Comparison of ENCODE assay signal across 30 cellular contexts in genomic region chr2:25639696-25640095, GRCh38.
"Had no signal": no experiment of that assay in that cellular context is flagged by ENCODE, and none has a peak within 500 bp of the region (broad histone marks: within the 10 kb centered on the region; RNA-seq: fewer than 3 reads in every experiment).

No MANE protein-coding gene starts in this region.

- H3K4me1 ChIP-seq: Peyer's patch had no signal

- H3K27me3 Mint-ChIP-seq: activated CD4-positive, alpha-beta memory T cell treated with anti-CD3 and anti-CD28 coated beads for 36 hours; activated CD4-positive, alpha-beta T cell treated with anti-CD3 and anti-CD28 coated beads for 36 hours; activated CD4-positive, alpha-beta T cell treated with anti-CD3 and anti-CD28 coated beads, Interleukin-2, amount 10 ng/mL, durations not matched to agents 7 days and 5 days; activated naive CD8-positive, alpha-beta T cell treated with anti-CD3 and anti-CD28 coated beads for 36 hours had no signal

- H3K4me3 Mint-ChIP-seq: activated CD4-positive, alpha-beta memory T cell treated with anti-CD3 and anti-CD28 coated beads for 36 hours; activated CD4-positive, alpha-beta T cell treated with anti-CD3 and anti-CD28 coated beads for 36 hours; activated CD4-positive, alpha-beta T cell treated with anti-CD3 and anti-CD28 coated beads, Interleukin-2, amount 10 ng/mL, durations not matched to agents 7 days and 5 days; activated naive CD8-positive, alpha-beta T cell treated with anti-CD3 and anti-CD28 coated beads for 36 hours; activated T-cell treated with anti-CD3 and anti-CD28 coated beads, Interleukin-2, amount 50 U/mL, for 4 hours; T-helper 2 cell treated with Interferon-gamma antibody and Interleukin-4, amounts not matched to agents 5 μg/mL and 100 μg/mL, for 36 hours had no signal

- H3K27ac Mint-ChIP-seq: activated CD4-positive, alpha-beta memory T cell treated with anti-CD3 and anti-CD28 coated beads for 36 hours; activated CD4-positive, alpha-beta T cell treated with anti-CD3 and anti-CD28 coated beads for 36 hours; activated CD4-positive, alpha-beta T cell treated with anti-CD3 and anti-CD28 coated beads, Interleukin-2, amount 10 ng/mL, durations not matched to agents 7 days and 5 days; activated naive CD8-positive, alpha-beta T cell treated with anti-CD3 and anti-CD28 coated beads for 36 hours; T-helper 2 cell treated with Interferon-gamma antibody and Interleukin-4, amounts not matched to agents 5 μg/mL and 100 μg/mL, for 36 hours had no signal

- H3K36me3 ChIP-seq: brain microvascular endothelial cell, MG63, Peyer's patch had no signal

- H3K9me3 ChIP-seq: MG63, Peyer's patch had no signal

- ATAC-seq: activated CD4-positive, alpha-beta T cell treated with anti-CD3 and anti-CD28 coated beads for 36 hours; activated CD4-positive, CD25-positive, alpha-beta regulatory T cell treated with anti-CD3 and anti-CD28 coated beads, Interleukin-2, amount 50 U/mL, for 24 hours; activated T-cell treated with anti-CD3 and anti-CD28 coated beads, Interleukin-2, amount 50 U/mL, for 4 hours; Right ventricle myocardium inferior had no signal

- H3K4me1 Mint-ChIP-seq: activated CD4-positive, alpha-beta T cell treated with anti-CD3 and anti-CD28 coated beads for 36 hours; activated naive CD8-positive, alpha-beta T cell treated with anti-CD3 and anti-CD28 coated beads for 36 hours had no signal

- H3K27ac ChIP-seq: brain microvascular endothelial cell, Peyer's patch had no signal

- H3K4me3 ChIP-seq: MG63, Peyer's patch had no signal

- DNase-seq: activated CD4-positive, alpha-beta memory T cell treated with anti-CD3 and anti-CD28 coated beads for 36 hours; activated CD4-positive, alpha-beta T cell treated with anti-CD3 and anti-CD28 coated beads for 36 hours; activated CD4-positive, alpha-beta T cell treated with anti-CD3 and anti-CD28 coated beads, Interleukin-2, amount 10 ng/mL, durations not matched to agents 7 days and 5 days; activated CD8-positive, alpha-beta memory T cell treated with anti-CD3 and anti-CD28 coated beads, Interleukin-2, amount 50 U/mL, for 4 hours; activated effector memory CD4-positive, alpha-beta T cell treated with anti-CD3 and anti-CD28 coated beads, Interleukin-2, amount 50 U/mL, for 16 hours; activated naive CD4-positive, alpha-beta T cell; activated naive CD4-positive, alpha-beta T cell treated with anti-CD3 and anti-CD28 coated beads, Interleukin-2, amount 50 U/mL, for 16 hours; activated naive CD8-positive, alpha-beta T cell treated with anti-CD3 and anti-CD28 coated beads for 36 hours; activated T-cell treated with anti-CD3 and anti-CD28 coated beads for 4 hours; activated T-cell treated with anti-CD3 and anti-CD28 coated beads, Interleukin-2, amount 50 U/mL, for 4 hours; amniotic stem cell; aorta; central memory CD4-positive, alpha-beta T cell; Kasumi-1; KG1; MG63; NCI-H1048; NCI-H1436 treated with DMSO at 0.1 percent for 48 hours; NCI-H1694 treated with DMSO at 0.1 percent for 48 hours; NCI-H2029; NCI-H345; NCI-H524 treated with DMSO at 0.1 percent for 48 hours; Peyer's patch; RPMI8226; SIG-M5; SW 1271 had no signal

- H3K9me3 Mint-ChIP-seq: activated naive CD8-positive, alpha-beta T cell treated with anti-CD3 and anti-CD28 coated beads for 36 hours; activated T-cell treated with anti-CD3 and anti-CD28 coated beads, Interleukin-2, amount 50 U/mL, for 4 hours; T-helper 2 cell treated with Interferon-gamma antibody and Interleukin-4, amounts not matched to agents 5 μg/mL and 100 μg/mL, for 36 hours had no signal

- H3K27me3 ChIP-seq: brain microvascular endothelial cell, MG63, Peyer's patch had no signal
